ENCODE assay signal across 1 cellular context in genomic region chr3:128725932-128726690, GRCh38.
TF ChIP-seq lines count a peak whose summit lies in the region.

RAB7A (plus strand) TSS chr3:128726183; CDS start chr3:128795368, 69,185 bp downstream.

TF ChIP-seq in GM12878, 131 proteins besides CTCF, POLR2A, EP300 and RAD21 (continued from another document and continues in another):
- TF ChIP-seq MLLT1 (IDR thresholded peaks at IDR 0.05) (0 out of 2 replicates have a peak, but pooled peaks have one; percentile 3), EZH2 (IDR thresholded peaks at IDR 0.05; ENCODE audit: borderline replicate concordance, control insufficient read depth, low read depth, low read length) (no peak), CHD2 (IDR thresholded peaks at IDR 0.05; ENCODE audit: borderline replicate concordance, low read depth, low read length) (peak; percentile 84), SIX5 (IDR thresholded peaks at IDR 0.05; ENCODE audit: low read depth, low read length, severe bottlenecking) (peak; percentile 87), FOXK2 (IDR thresholded peaks at IDR 0.05) (no peak; the same call in 1 of the 2 replicates), PAX8 (IDR thresholded peaks at IDR 0.05) (no peak), POLR2AphosphoS5 (IDR thresholded peaks at IDR 0.05; ENCODE audit: low read length) (peak; percentile 94), YBX1 (IDR thresholded peaks at IDR 0.05) (no peak), NBN (IDR thresholded peaks at IDR 0.05) (no peak; the same call in 1 of the 2 replicates), ATF7 (IDR thresholded peaks at IDR 0.05; ENCODE audit: low read depth) (peak; percentile 73; the same call in 1 of the 2 replicates), DPF2 (IDR thresholded peaks at IDR 0.05) (peak; percentile 48; the same call in 1 of the 2 replicates), KLF5 (IDR thresholded peaks at IDR 0.05; ENCODE audit: partially characterized antibody) (no peak), ZSCAN29 (IDR thresholded peaks at IDR 0.05) (no peak), ZBED1 (IDR thresholded peaks at IDR 0.05; ENCODE audit: borderline replicate concordance) (no peak; the same call in 1 of the 2 replicates), CEBPB (IDR thresholded peaks at IDR 0.05; ENCODE audit: borderline replicate concordance in 1 of 2, low read depth in 2 of 2, low read length in 2 of 2) (0 out of 4 replicates have a peak, but pooled peaks of 1 of the 2 experiments have one; percentile 33), SP1 (IDR thresholded peaks at IDR 0.05; ENCODE audit: low read depth, low read length) (no peak), PKNOX1 (IDR thresholded peaks at IDR 0.05) (no peak), MEF2B (IDR thresholded peaks at IDR 0.05; ENCODE audit: partially characterized antibody, poor library complexity, severe bottlenecking) (no peak), SMAD1 (IDR thresholded peaks at IDR 0.05; ENCODE audit: low read depth, partially characterized antibody) (no peak), ZNF274 (IDR thresholded peaks at IDR 0.05; ENCODE audit: insufficient read depth, insufficient read length) (no peak), BRCA1 (IDR thresholded peaks at IDR 0.05; ENCODE audit: low read depth, low read length) (no peak), NR2F1 (conservative IDR thresholded peaks at IDR 0.05) (peak; percentile 95), ZBTB33 (IDR thresholded peaks at IDR 0.05) (no peak), HSF1 (IDR thresholded peaks at IDR 0.05; ENCODE audit: low read depth, low read length) (no peak), E4F1 (IDR thresholded peaks at IDR 0.05; ENCODE audit: borderline replicate concordance, partially characterized antibody) (peak; percentile 29), CEBPZ (IDR thresholded peaks at IDR 0.05; ENCODE audit: low read depth, low read length) (no peak), CHD1 (IDR thresholded peaks at IDR 0.05; ENCODE audit: low read depth, low read length) (no peak; the same call in 1 of the 2 replicates), RB1 (IDR thresholded peaks at IDR 0.05; ENCODE audit: borderline replicate concordance) (0 out of 2 replicates have a peak, but pooled peaks have one; percentile 42), MAX (IDR thresholded peaks at IDR 0.05; ENCODE audit: low read depth, low read length) (peak; percentile 38; the same call in 1 of the 2 replicates), ZNF622 (IDR thresholded peaks at IDR 0.05) (no peak), SPI1 (IDR thresholded peaks at IDR 0.05; ENCODE audit: borderline replicate concordance, insufficient read depth, low read depth, low read length) (peak; percentile 13; the same call in 1 of the 2 replicates), ELK1 (IDR thresholded peaks at IDR 0.05; ENCODE audit: low read depth, low read length) (peak; percentile 58; the same call in 1 of the 2 replicates), IRF5 (IDR thresholded peaks at IDR 0.05; ENCODE audit: borderline replicate concordance) (no peak), BCLAF1 (IDR thresholded peaks at IDR 0.05) (no peak), RELB (IDR thresholded peaks at IDR 0.05; ENCODE audit: low read depth) (no peak; the same call in none of the 2 replicates), STAT1 (conservative IDR thresholded peaks at IDR 0.05) (no peak), CBX3 (IDR thresholded peaks at IDR 0.05; ENCODE audit: borderline replicate concordance, low read depth) (no peak), BHLHE40 (IDR thresholded peaks at IDR 0.05; ENCODE audit: borderline replicate concordance in 1 of 2, low read depth in 2 of 2, low read length in 1 of 2) (peak; percentile 99 to 100), MEF2A (IDR thresholded peaks at IDR 0.05; ENCODE audit: insufficient read depth, low read depth, low read length) (no peak), ZNF384 (IDR thresholded peaks at IDR 0.05; ENCODE audit: borderline replicate concordance, low read depth, low read length) (no peak), HCFC1 (IDR thresholded peaks at IDR 0.05; ENCODE audit: low read length) (peak; percentile 92)
